ENCODE assay signal across 37 cellular contexts in the genomic region with DNA sequence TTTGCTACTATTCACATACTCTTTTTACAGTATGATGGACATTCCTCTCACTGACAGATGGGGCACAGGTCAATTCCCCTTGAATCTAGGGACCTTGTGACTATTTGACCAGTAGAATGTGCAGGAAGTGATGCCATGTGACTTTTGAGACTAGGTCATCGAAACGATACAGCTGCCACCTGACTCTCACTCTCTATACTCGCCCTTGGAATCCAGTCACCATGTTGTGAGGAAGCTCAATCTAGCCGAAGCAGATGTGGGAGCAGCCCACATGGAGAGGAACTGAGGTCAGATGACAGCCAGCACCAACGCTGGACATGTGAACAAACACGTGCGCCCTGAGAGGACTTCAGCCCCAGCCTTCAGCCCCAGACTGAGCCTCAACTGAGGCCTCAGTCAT.
A peak's percentile ranks its signal among the peaks of the same experiment; 100 is the strongest.
DNase-seq lines count a peak whose midpoint lies in the region; ATAC-seq, FAIRE-seq and TF ChIP-seq lines count a peak whose summit lies in the region.
"Had no signal": no experiment of that assay in that cellular context is flagged by ENCODE, and none has a peak within 500 bp of the region (broad histone marks: within the 10 kb centered on the region; RNA-seq: fewer than 3 reads in every experiment).

No MANE protein-coding gene starts in this region.

- H3K79me2 ChIP-seq in SK-N-SH (ENCODE audit: insufficient read depth) = no peaks in the 10 kb centered on the region
- H3K79me2 ChIP-seq in HepG2 (ENCODE audit: insufficient read depth, low read length) = no peaks in the 10 kb centered on the region

- ATAC-seq in SK-N-SH treated with all-trans-retinoic acid at 6 μM for 48 hours (no peak), HepG2 (no peak), right lobe of liver (no peak)
- ATAC-seq in stimulated activated naive B cell treated with anti-CD40 and anti-IgM and Interleukin-4, amounts not matched to agents 10 μg/mL and 1 μg/mL and 100 μg/mL, for 72 hours (replicated peaks) = no peak
- ATAC-seq: A549; CD8-positive, alpha-beta T cell had no signal

- H3K4me3 ChIP-seq in SK-N-SH (ENCODE audit: low read depth in 2 of 2, low read length in 1 of 2) (no peak overlapping the region), HepG2 (replicated peaks in 1 of 3; ENCODE audit: insufficient read depth in 1 of 3, low read depth in 2 of 3, low read length in 3 of 3) (no peak overlapping the region), right lobe of liver (no peak overlapping the region), foreskin fibroblast (ENCODE audit: low read depth in 1 of 2, low read length in 2 of 2) (no peak overlapping the region)
- H3K4me3 ChIP-seq: A549; BLaER1; BLaER1 treated with 17β-estradiol and CSF1 and Interleukin-3, amounts not matched to agents 10 nM and 100 nM had no signal

- TF ChIP-seq POLR2A in HepG2 (IDR thresholded peaks at IDR 0.05; ENCODE audit: insufficient read depth in 1 of 2, low read depth in 2 of 2, low read length in 2 of 2) = no peak
- no peak for TF ChIP-seq POLR2A in right lobe of liver (IDR thresholded peaks at IDR 0.05)

- H3K27me3 ChIP-seq in SK-N-SH (ENCODE audit: insufficient read depth) (no peaks in the 10 kb centered on the region), HepG2 (ENCODE audit: control insufficient read depth in 1 of 2, insufficient read depth in 2 of 2, low read length in 2 of 2) (peaks cover 11 to 46% of the 10 kb centered on the region in 2 experiments; a peak in 4 of 5 replicates), right lobe of liver (no peaks in the 10 kb centered on the region)
- H3K27me3 ChIP-seq: BE2C; BLaER1; BLaER1 treated with 17β-estradiol and CSF1 and Interleukin-3, amounts not matched to agents 10 nM and 100 nM had no signal

- H3K4me1 ChIP-seq in SK-N-SH (ENCODE audit: control insufficient read depth in 1 of 2, insufficient read depth in 2 of 2, low read depth in 1 of 2, low read length in 1 of 2) (peaks cover 0 to 11% of the 10 kb centered on the region in 2 experiments; a peak in 1 of 4 replicates), HepG2 (ENCODE audit: insufficient read depth, low read length) (no peaks in the 10 kb centered on the region), right lobe of liver (no peaks in the 10 kb centered on the region)
- H3K4me1 ChIP-seq: A549, Caco-2 had no signal

- no peaks in the 10 kb centered on the region for H3K9me2 ChIP-seq in SK-N-SH

- H3K9ac ChIP-seq in SK-N-SH (no peak overlapping the region), HepG2 (ENCODE audit: insufficient read depth, low read depth, low read length) (no peak overlapping the region)
- H3K9ac ChIP-seq: BLaER1; BLaER1 treated with 17β-estradiol and CSF1 and Interleukin-3, amounts not matched to agents 10 nM and 100 nM had no signal

- peaks cover 13 to 25% of the 10 kb centered on the region in 2 donors for H3K36me3 Mint-ChIP-seq in stimulated activated naive B cell treated with anti-CD40 and anti-IgM and Interleukin-4, amounts not matched to agents 10 μg/mL and 1 μg/mL and 100 μg/mL, for 72 hours
- H3K36me3 Mint-ChIP-seq: CD14-positive monocyte; CD4-positive, alpha-beta memory T cell; CD4-positive, CD25-positive, alpha-beta regulatory T cell; CD8-positive, alpha-beta memory T cell had no signal

- H4K20me1 ChIP-seq in SK-N-SH (ENCODE audit: insufficient read depth) (no peaks in the 10 kb centered on the region), HepG2 (ENCODE audit: insufficient read depth, low read length) (no peaks in the 10 kb centered on the region)
- H4K20me1 ChIP-seq: BLaER1; BLaER1 treated with 17β-estradiol and CSF1 and Interleukin-3, amounts not matched to agents 10 nM and 100 nM had no signal

- H3K36me3 ChIP-seq in SK-N-SH (replicated peaks in 1 of 2; ENCODE audit: control insufficient read depth in 1 of 2, insufficient read depth in 2 of 2, low read length in 1 of 2) (no peaks in the 10 kb centered on the region), HepG2 (replicated peaks in 1 of 2; ENCODE audit: control insufficient read depth in 1 of 2, insufficient read depth in 2 of 2, low read length in 2 of 2) (no peaks in the 10 kb centered on the region), right lobe of liver (no peaks in the 10 kb centered on the region)
- H3K36me3 ChIP-seq: BE2C had no signal

- in situ Hi-C loops in HepG2 (cut with HindIII; ENCODE audit: extremely low pct_ligation_motif_present, low pct_unique_long_range_greater_than_20kb) = no loop called here

- no peaks in the 10 kb centered on the region for H3K9me3 ChIP-seq in SK-N-SH
- H3K9me3 ChIP-seq in HepG2 (ENCODE audit: low read length) = no peaks in the 10 kb centered on the region
- H3K9me3 ChIP-seq in right lobe of liver = no peaks in the 10 kb centered on the region
- H3K9me3 ChIP-seq: BE2C, Caco-2 had no signal

- TF ChIP-seq CTCF in SK-N-SH (IDR thresholded peaks at IDR 0.05) (no peak), HepG2 (CRISPR knock-in tag; IDR thresholded peaks at IDR 0.05) (no peak), right lobe of liver (IDR thresholded peaks at IDR 0.05) (no peak), foreskin fibroblast (IDR thresholded peaks at IDR 0.05; ENCODE audit: low read depth, low read length) (no peak)

- no peaks in the 10 kb centered on the region for H3F3A ChIP-seq in SK-N-SH (replicated peaks; ENCODE audit: insufficient read depth)

- POLR2A ChIA-PET in SK-N-SH (lab: Yijun Ruan, JAX) = interaction anchor here (0.8 kb wide), 1 partner anchor 15 kb away, joined by 3 read pairs; no protein-coding TSS in a partner anchor
- POLR2A ChIA-PET in HepG2 (lab: Yijun Ruan, JAX) = no interaction called here

- TF ChIP-seq EP300 in SK-N-SH (IDR thresholded peaks at IDR 0.05; ENCODE audit: borderline replicate concordance in 1 of 2, low read depth in 1 of 2, low read length in 1 of 2) (no peak), HepG2 (IDR thresholded peaks at IDR 0.05; ENCODE audit: low read depth in 2 of 2, low read length in 2 of 2) (no peak), HepG2 (CRISPR knock-in tag; IDR thresholded peaks at IDR 0.05; ENCODE audit: borderline replicate concordance) (no peak)

- peak overlapping the region; percentile 34 for H3K27ac Mint-ChIP-seq in stimulated activated naive B cell treated with anti-CD40 and anti-IgM and Interleukin-4, amounts not matched to agents 10 μg/mL and 1 μg/mL and 100 μg/mL, for 72 hours
- H3K27ac Mint-ChIP-seq: B cell; CD4-positive, alpha-beta memory T cell; CD4-positive, alpha-beta T cell; CD8-positive, alpha-beta memory T cell; CD8-positive, alpha-beta T cell had no signal

- H3K4me2 ChIP-seq in SK-N-SH = no peak overlapping the region
- no peak overlapping the region for H3K4me2 ChIP-seq in HepG2 (ENCODE audit: low read depth, low read length)
- H3K4me2 ChIP-seq: A549; BLaER1; BLaER1 treated with 17β-estradiol and CSF1 and Interleukin-3, amounts not matched to agents 10 nM and 100 nM had no signal

- intact Hi-C loops in HepG2 (cut with micrococcal nuclease; ENCODE audit: unreplicated experiment) (no loop called here), right lobe of liver (cut with DNase I) (no loop called here)

- no peak overlapping the region for H3K4me3 Mint-ChIP-seq in stimulated activated naive B cell treated with anti-CD40 and anti-IgM and Interleukin-4, amounts not matched to agents 10 μg/mL and 1 μg/mL and 100 μg/mL, for 72 hours
- H3K4me3 Mint-ChIP-seq: B cell; CD14-positive monocyte; CD4-positive, alpha-beta memory T cell; CD4-positive, alpha-beta T cell; CD4-positive, CD25-positive, alpha-beta regulatory T cell; CD8-positive, alpha-beta memory T cell; CD8-positive, alpha-beta T cell had no signal

- H2AFZ ChIP-seq in SK-N-SH (ENCODE audit: low read depth) (no peak overlapping the region), HepG2 (ENCODE audit: low read length) (no peak overlapping the region)

- H3K27ac ChIP-seq in SK-N-SH (ENCODE audit: low read depth in 2 of 2, low read length in 1 of 2) = no peak overlapping the region
- H3K27ac ChIP-seq in HepG2 (ENCODE audit: extremely low read length, insufficient read depth, low read length) = no peak overlapping the region
- no peak overlapping the region for H3K27ac ChIP-seq in right lobe of liver
- H3K27ac ChIP-seq: 22Rv1; A549; BLaER1; BLaER1 treated with 17β-estradiol and CSF1 and Interleukin-3, amounts not matched to agents 10 nM and 100 nM; C4-2B had no signal

- CTCF ChIA-PET in SK-N-SH (lab: Yijun Ruan, JAX) (interaction anchor here (0.6 to 2.8 kb wide), 4 partner anchors 9 to 126 kb away, joined by 3 to 8 read pairs (median 4); no protein-coding TSS in a partner anchor), HepG2 (lab: Yijun Ruan, JAX; ENCODE audit: low intra/inter-chr PET ratio, low total read pairs) (no interaction called here)

- BruUV-seq in HepG2 (replicated peaks; lab: Mats Ljungman, UMichigan) = no TSS peak

- H3K27me3 Mint-ChIP-seq in stimulated activated naive B cell treated with anti-CD40 and anti-IgM and Interleukin-4, amounts not matched to agents 10 μg/mL and 1 μg/mL and 100 μg/mL, for 72 hours = no peaks in the 10 kb centered on the region
- H3K27me3 Mint-ChIP-seq: B cell; CD4-positive, alpha-beta T cell; CD4-positive, CD25-positive, alpha-beta regulatory T cell had no signal

- TF ChIP-seq RAD21 in SK-N-SH (IDR thresholded peaks at IDR 0.05; ENCODE audit: low read length) (no peak), HepG2 (CRISPR knock-in tag; IDR thresholded peaks at IDR 0.05) (no peak)

- DNase-seq in SK-N-SH = no peak
- no peak for DNase-seq in HepG2 (ENCODE audit: low spot score)
- no peak for DNase-seq in right lobe of liver
- peak; percentile 6 for DNase-seq in OCI-M1 (lab: John Stamatoyannopoulos, UW)
- no peak for DNase-seq in stimulated activated naive B cell treated with anti-CD40 and anti-IgM and Interleukin-4, amounts not matched to agents 10 μg/mL and 1 μg/mL and 100 μg/mL, for 72 hours
- DNase-seq in foreskin fibroblast = no peak
- no peak for DNase-seq in NCI-H146 treated with DMSO at 0.1 percent for 48 hours (lab: John Stamatoyannopoulos, UW; ENCODE audit: unreplicated experiment)
- DNase-seq: 8988T; ACHN; AML-193; BE2C; C1 segment of cervical spinal cord; Caco-2; Calu3; CD4-positive, alpha-beta memory T cell; CD4-positive, alpha-beta T cell; CD4-positive, CD25-positive, alpha-beta regulatory T cell; CD8-positive, alpha-beta memory T cell; CD8-positive, alpha-beta T cell; COR-L47; DMS 273 treated with DMSO at 0.1 percent for 48 hours; DMS153; DMS53; DMS79; DMS79 treated with DMSO at 0.1 percent for 48 hours; DND-41; EL had no signal

- 39% methylated on average over 7 of the region's 7 CpGs for WGBS in SK-N-SH (ENCODE audit: low lambda C conversion rate)
- WGBS in HepG2 (ENCODE audit: low lambda C conversion rate) = 0% methylated on average over 3 of the region's 7 CpGs
- 48% methylated on average over 4 of the region's 7 CpGs for WGBS in right lobe of liver (ENCODE audit: insufficient coverage, low coverage, low lambda C conversion rate, missing lambda C conversion rate)

- no peak for FAIRE-seq in HepG2 (lab: Jason Lieb, UNC)
- FAIRE-seq: A204.1, A549, D721Med had no signal

- H3K9me3 Mint-ChIP-seq in stimulated activated naive B cell treated with anti-CD40 and anti-IgM and Interleukin-4, amounts not matched to agents 10 μg/mL and 1 μg/mL and 100 μg/mL, for 72 hours = peaks cover 5 to 7% of the 10 kb centered on the region in 2 donors
- H3K9me3 Mint-ChIP-seq: CD4-positive, alpha-beta T cell; CD8-positive, alpha-beta memory T cell; CD8-positive, alpha-beta T cell had no signal

- H3K4me1 Mint-ChIP-seq in stimulated activated naive B cell treated with anti-CD40 and anti-IgM and Interleukin-4, amounts not matched to agents 10 μg/mL and 1 μg/mL and 100 μg/mL, for 72 hours = peaks cover 4 to 5% of the 10 kb centered on the region in 2 donors
- H3K4me1 Mint-ChIP-seq: B cell; CD14-positive monocyte; CD4-positive, CD25-positive, alpha-beta regulatory T cell had no signal
